16 cellular contexts compared by ENCODE assay signal in the genomic region with DNA sequence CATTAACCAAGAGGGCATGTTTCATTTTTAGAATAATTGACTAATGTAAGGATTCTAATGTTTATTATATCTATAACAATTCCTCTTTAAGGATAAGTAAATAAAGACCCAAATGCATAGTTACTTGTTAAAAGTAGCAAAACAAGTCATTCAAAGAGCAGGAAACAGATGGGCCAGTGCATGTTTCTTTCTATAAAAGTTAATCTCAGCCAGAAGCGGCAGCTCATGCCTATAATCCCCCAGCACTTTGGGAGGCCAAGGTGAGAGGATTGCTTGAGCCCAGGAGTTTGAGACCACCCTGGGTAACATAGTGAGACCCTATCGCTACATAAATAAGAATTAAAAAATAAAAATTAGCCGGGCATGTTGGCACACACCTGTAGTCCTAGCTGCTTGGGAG.
A peak's percentile ranks its signal among the peaks of the same experiment; 100 is the strongest.
DNase-seq lines count a peak whose midpoint lies in the region; ATAC-seq, FAIRE-seq and TF ChIP-seq lines count a peak whose summit lies in the region.
"Had no signal": no experiment of that assay in that cellular context is flagged by ENCODE, and none has a peak within 500 bp of the region (broad histone marks: within the 10 kb centered on the region; RNA-seq: fewer than 3 reads in every experiment).

No MANE protein-coding gene starts in this region.

- H3K36me3 ChIP-seq in A673 (ENCODE audit: insufficient read depth, low read length, poor library complexity, severe bottlenecking) (no peaks in the 10 kb centered on the region), Loucy (ENCODE audit: insufficient read depth, low read length) (no peaks in the 10 kb centered on the region), lower lobe of right lung (no peaks in the 10 kb centered on the region)

- H3K9me3 ChIP-seq in A673 (ENCODE audit: low read depth, low read length, poor library complexity, severe bottlenecking) (no peaks in the 10 kb centered on the region), Loucy (ENCODE audit: insufficient read depth, low read depth, low read length) (no peaks in the 10 kb centered on the region), lower lobe of right lung (no peaks in the 10 kb centered on the region)
- H3K9me3 ChIP-seq: A549 had no signal

- intact Hi-C loops in A673 (cut with micrococcal nuclease; ENCODE audit: unreplicated experiment) = no loop called here
- intact Hi-C loops in activated B cell treated with CpG ODN at 0.5 μM for 24 hours (cut with micrococcal nuclease) = loop anchor here (2.0 kb wide), 1 partner anchor 14 kb away; no protein-coding TSS in a partner anchor
- intact Hi-C loops in lower lobe of right lung (cut with DNase I) = no loop called here

- H3K4me1 ChIP-seq in A673 (ENCODE audit: insufficient read depth, low read length, poor library complexity, severe bottlenecking) = peaks cover 62% of the 10 kb centered on the region
- peaks cover 63% of the 10 kb centered on the region for H3K4me1 ChIP-seq in Loucy (ENCODE audit: insufficient read depth, low read length, poor library complexity, severe bottlenecking)
- H3K4me1 ChIP-seq in lower lobe of right lung = peaks cover 41% of the 10 kb centered on the region
- H3K4me1 ChIP-seq: A549 had no signal

- H3K36me3 Mint-ChIP-seq in activated B cell treated with CpG ODN at 0.5 μM for 24 hours (ENCODE audit: low read depth) = peaks cover 9% of the 10 kb centered on the region
- H3K36me3 Mint-ChIP-seq in naive thymus-derived CD8-positive, alpha-beta T cell = no peaks in the 10 kb centered on the region
- H3K36me3 Mint-ChIP-seq: CD8-positive, alpha-beta T cell had no signal

- no peak for TF ChIP-seq POLR2A in H54 (IDR thresholded peaks at IDR 0.05; ENCODE audit: low read depth, low read length)

- H3F3A ChIP-seq in Loucy (ENCODE audit: low read depth) = peaks cover 9% of the 10 kb centered on the region

- no peak overlapping the region for H2AFZ ChIP-seq in Loucy (ENCODE audit: low read length)
- H2AFZ ChIP-seq: GM23338 had no signal

- ATAC-seq in activated B cell treated with CpG ODN at 0.5 μM for 24 hours (ENCODE audit: low read depth) (no peak), lower lobe of right lung (no peak), GM19328 (IDR thresholded peaks at IDR 0.05; ENCODE audit: unreplicated experiment) (no peak)
- ATAC-seq in naive thymus-derived CD8-positive, alpha-beta T cell = no peak
- ATAC-seq: A549; CD8-positive, alpha-beta T cell; GM23338; Panc1 had no signal

- BruUV-seq in A673 (replicated peaks; lab: Mats Ljungman, UMichigan) = no TSS peak

- peak; percentile 33 for DNase-seq in A673 (ENCODE audit: low spot score)
- no peak for DNase-seq in activated B cell treated with CpG ODN at 0.5 μM for 24 hours
- no peak for DNase-seq in naive thymus-derived CD8-positive, alpha-beta T cell
- DNase-seq in NCI-H2227 treated with DMSO at 0.1 percent for 48 hours (lab: John Stamatoyannopoulos, UW) = no peak
- DNase-seq in H54 (ENCODE audit: insufficient read length, low spot score) = no peak
- DNase-seq in lower lobe of right lung = no peak
- DNase-seq: CD8-positive, alpha-beta T cell; GF-D8; NCI-H187 treated with DMSO at 0.1 percent for 48 hours; NCI-H446 treated with DMSO at 0.1 percent for 48 hours had no signal

- peak overlapping the region; percentile 50 for H3K4me2 ChIP-seq in Loucy (ENCODE audit: low read depth, low read length, poor library complexity, severe bottlenecking)
- H3K4me2 ChIP-seq: A549, GM23338 had no signal

- peaks cover 62% of the 10 kb centered on the region for H3K79me2 ChIP-seq in Loucy (ENCODE audit: insufficient read depth, low read length)

- peaks cover 8% of the 10 kb centered on the region for H4K20me1 ChIP-seq in Loucy (ENCODE audit: insufficient read depth, low read length, poor library complexity, severe bottlenecking)

- CTCF ChIA-PET in A673 (lab: Charles Lee) (no interaction called here), activated B cell treated with CpG ODN at 0.5 μM for 24 hours (lab: Charles Lee) (no interaction called here)

- H3K27ac ChIP-seq in A673 (ENCODE audit: low read depth, low read length, poor library complexity, severe bottlenecking) = no peak overlapping the region
- H3K27ac ChIP-seq in lower lobe of right lung = no peak overlapping the region
- H3K27ac ChIP-seq: A549 had no signal

- no peak for FAIRE-seq in H54 (lab: Jason Lieb, UNC)
- FAIRE-seq: A549, GM18507 had no signal

- POLR2A ChIA-PET in A673 (lab: Charles Lee; ENCODE audit: low non-redundant PET) = no interaction called here
- POLR2A ChIA-PET in activated B cell treated with CpG ODN at 0.5 μM for 24 hours (lab: Charles Lee) = no interaction called here
- POLR2A ChIA-PET in naive thymus-derived CD8-positive, alpha-beta T cell (lab: Charles Lee) = no interaction called here

- H3K27ac Mint-ChIP-seq in activated B cell treated with CpG ODN at 0.5 μM for 24 hours = peak overlapping the region; percentile 35
- peak overlapping the region in 6 of 10 donors; percentile 27 to 91 (median 64) for H3K27ac Mint-ChIP-seq in naive thymus-derived CD8-positive, alpha-beta T cell
- H3K27ac Mint-ChIP-seq: GM23338 had no signal

- H3K4me3 ChIP-seq in A673 (ENCODE audit: low read depth, low read length, poor library complexity, severe bottlenecking) (no peak overlapping the region), Loucy (ENCODE audit: low read length, poor library complexity, severe bottlenecking) (no peak overlapping the region), lower lobe of right lung (no peak overlapping the region)
- H3K4me3 ChIP-seq: A549, GM23338 had no signal

- H3K9me2 ChIP-seq in Loucy (replicated peaks; ENCODE audit: low read depth, low read length) = no peaks in the 10 kb centered on the region

- H3K27me3 ChIP-seq in A673 (replicated peaks; ENCODE audit: insufficient read depth, low read depth, low read length, poor library complexity) (no peaks in the 10 kb centered on the region), Loucy (ENCODE audit: insufficient read depth, low read length, poor library complexity, severe bottlenecking) (no peaks in the 10 kb centered on the region), lower lobe of right lung (ENCODE audit: low read depth) (no peaks in the 10 kb centered on the region)

- TF ChIP-seq CTCF in A673 (conservative IDR thresholded peaks at IDR 0.05; ENCODE audit: low read depth, low read length) (no peak), Loucy (conservative IDR thresholded peaks at IDR 0.05; ENCODE audit: low read length) (no peak), activated B cell treated with CpG ODN at 0.5 μM for 24 hours (IDR thresholded peaks at IDR 0.05) (no peak), lower lobe of right lung (IDR thresholded peaks at IDR 0.05) (no peak)

- H3K4me3 Mint-ChIP-seq in activated B cell treated with CpG ODN at 0.5 μM for 24 hours = no peak overlapping the region
- no peak overlapping the region for H3K4me3 Mint-ChIP-seq in naive thymus-derived CD8-positive, alpha-beta T cell
- H3K4me3 Mint-ChIP-seq: CD8-positive, alpha-beta T cell; GM23338 had no signal

- H3K9ac ChIP-seq in Loucy (ENCODE audit: low read depth, low read length, poor library complexity, severe bottlenecking) = peak overlapping the region; percentile 40

- no peaks in the 10 kb centered on the region for H3K9me3 Mint-ChIP-seq in activated B cell treated with CpG ODN at 0.5 μM for 24 hours
- no peaks in the 10 kb centered on the region for H3K9me3 Mint-ChIP-seq in naive thymus-derived CD8-positive, alpha-beta T cell
- H3K9me3 Mint-ChIP-seq: CD8-positive, alpha-beta T cell; GM23338 had no signal

- H3K27me3 Mint-ChIP-seq in activated B cell treated with CpG ODN at 0.5 μM for 24 hours = no peaks in the 10 kb centered on the region
- no peaks in the 10 kb centered on the region for H3K27me3 Mint-ChIP-seq in naive thymus-derived CD8-positive, alpha-beta T cell

- H3K4me1 Mint-ChIP-seq in activated B cell treated with CpG ODN at 0.5 μM for 24 hours = peaks cover 51% of the 10 kb centered on the region
- H3K4me1 Mint-ChIP-seq in naive thymus-derived CD8-positive, alpha-beta T cell = peaks cover 16 to 43% (median 38%) of the 10 kb centered on the region in 4 donors
